ENCODE assay signal across 22 cellular contexts in the genomic region with DNA sequence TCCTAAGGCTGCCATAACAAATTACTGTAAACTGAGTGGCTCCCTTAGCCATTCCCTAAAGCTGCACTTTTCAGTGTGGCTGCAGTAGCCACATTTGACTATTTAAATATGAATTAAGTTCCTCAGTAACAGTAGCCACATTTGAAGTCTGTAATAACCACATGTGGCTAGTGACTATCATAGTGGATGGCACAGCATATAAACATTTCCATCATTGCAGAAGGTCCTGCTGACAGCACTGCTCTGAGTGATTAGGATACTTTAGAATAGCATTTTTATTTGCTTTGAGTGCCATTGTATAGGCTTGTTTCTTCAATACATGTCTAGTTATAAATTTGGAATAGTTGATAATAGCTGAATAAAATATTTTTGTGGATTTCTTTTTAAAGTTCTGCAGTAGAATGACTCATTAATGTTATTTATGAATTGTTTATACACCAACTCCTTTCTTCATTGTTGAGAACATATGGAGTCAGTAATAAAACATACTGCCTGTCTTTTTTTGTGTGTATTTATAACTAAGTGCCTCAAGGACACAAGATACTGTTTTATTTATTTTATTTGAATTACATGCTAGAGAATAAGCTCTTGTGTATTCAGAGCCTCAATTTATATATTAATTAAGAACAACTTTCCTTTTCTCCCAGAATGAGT.
DNase-seq lines count a peak whose midpoint lies in the region; TF ChIP-seq lines count a peak whose summit lies in the region.
"Had no signal": no experiment of that assay in that cellular context is flagged by ENCODE, and none has a peak within 500 bp of the region (broad histone marks: within the 10 kb centered on the region; RNA-seq: fewer than 3 reads in every experiment).

No MANE protein-coding gene starts in this region.

- H3K27me3 ChIP-seq in A673 (replicated peaks; ENCODE audit: insufficient read depth, low read depth, low read length, poor library complexity), result no peaks in the 10 kb centered on the region
- no peaks in the 10 kb centered on the region for H3K27me3 ChIP-seq in GM23248 (replicated peaks; ENCODE audit: insufficient read depth)
- H3K27me3 ChIP-seq: tibial artery had no signal

- no peak overlapping the region for H3K4me3 Mint-ChIP-seq in progenitor cell of endocrine pancreas (ENCODE audit: low read depth)
- no peak overlapping the region for H3K4me3 Mint-ChIP-seq in T-helper 2 cell treated with Interferon-gamma antibody and Interleukin-4, amounts not matched to agents 5 μg/mL and 100 μg/mL, for 36 hours
- H3K4me3 Mint-ChIP-seq: activated CD4-positive, alpha-beta T cell treated with anti-CD3 and anti-CD28 coated beads for 36 hours; CD4-positive, alpha-beta memory T cell; neural crest cell had no signal

- H3K36me3 ChIP-seq in A673 (ENCODE audit: insufficient read depth, low read length, poor library complexity, severe bottlenecking), result no peaks in the 10 kb centered on the region
- no peaks in the 10 kb centered on the region for H3K36me3 ChIP-seq in GM23248 (ENCODE audit: low read depth)
- H3K36me3 ChIP-seq: left ventricle myocardium inferior, tibial artery had no signal

- H3K9me2 ChIP-seq in GM23248 (ENCODE audit: insufficient read depth), result 0 out of 2 replicates have a peak, but pooled peaks cover 3% of the 10 kb centered on the region

- peaks cover 11% of the 10 kb centered on the region for H3K36me3 Mint-ChIP-seq in progenitor cell of endocrine pancreas (ENCODE audit: insufficient read depth)
- H3K36me3 Mint-ChIP-seq in T-helper 2 cell treated with Interferon-gamma antibody and Interleukin-4, amounts not matched to agents 5 μg/mL and 100 μg/mL, for 36 hours (ENCODE audit: low read depth), result peaks cover 3% of the 10 kb centered on the region

- H3K4me1 Mint-ChIP-seq in progenitor cell of endocrine pancreas (ENCODE audit: low read depth), result peaks cover 9% of the 10 kb centered on the region
- peaks cover 1% of the 10 kb centered on the region for H3K4me1 Mint-ChIP-seq in T-helper 2 cell treated with Interferon-gamma antibody and Interleukin-4, amounts not matched to agents 5 μg/mL and 100 μg/mL, for 36 hours (ENCODE audit: low read depth)
- H3K4me1 Mint-ChIP-seq: neural crest cell had no signal

- DNase-seq in A673 (ENCODE audit: low spot score), result peak; percentile 26
- peak; percentile 40 for DNase-seq in ELR (ENCODE audit: low read depth)
- DNase-seq in OCI-M1 (lab: John Stamatoyannopoulos, UW), result peak; percentile 20
- DNase-seq in fibroblast of villous mesenchyme (ENCODE audit: low read depth), result peak; percentile 58
- no peak for DNase-seq in SIG-M5 (lab: John Stamatoyannopoulos, UW)
- no peak for DNase-seq in progenitor cell of endocrine pancreas (ENCODE audit: low spot score, unreplicated experiment)
- no peak for DNase-seq in GM23248
- DNase-seq in T-helper 2 cell treated with Interferon-gamma antibody and Interleukin-4, amounts not matched to agents 5 μg/mL and 100 μg/mL, for 36 hours (ENCODE audit: low spot score), result no peak
- DNase-seq: activated CD4-positive, alpha-beta T cell treated with anti-CD3 and anti-CD28 coated beads for 36 hours; CD4-positive, alpha-beta memory T cell; DMS53; head of caudate nucleus; left ventricle myocardium inferior; midbrain; NCI-H1694; NCI-H226; NK-92 treated with Interleukin-12 subunit alpha and Interleukin-12 subunit beta, amount 100 ng/mL, for 24 hours; stimulated activated naive CD4-positive, alpha-beta T cell treated with Interleukin-2 at 50 U/mL for 16 hours; SW 1271; tibial artery had no signal

- no peak overlapping the region for H3K27ac Mint-ChIP-seq in progenitor cell of endocrine pancreas
- no peak overlapping the region for H3K27ac Mint-ChIP-seq in T-helper 2 cell treated with Interferon-gamma antibody and Interleukin-4, amounts not matched to agents 5 μg/mL and 100 μg/mL, for 36 hours
- H3K27ac Mint-ChIP-seq: activated CD4-positive, alpha-beta T cell treated with anti-CD3 and anti-CD28 coated beads for 36 hours; activated naive CD4-positive, alpha-beta T cell treated with anti-CD3 and anti-CD28 coated beads, Interleukin-2, amount 50 U/mL, for 72 hours; CD4-positive, alpha-beta memory T cell had no signal

- no peak overlapping the region for H3K9ac ChIP-seq in GM23248

- H3K9me3 ChIP-seq in A673 (ENCODE audit: low read depth, low read length, poor library complexity, severe bottlenecking) (peaks cover 16% of the 10 kb centered on the region), GM23248 (ENCODE audit: low read depth) (no peaks in the 10 kb centered on the region)
- H3K9me3 ChIP-seq: tibial artery had no signal

- H3K4me1 ChIP-seq in A673 (ENCODE audit: insufficient read depth, low read length, poor library complexity, severe bottlenecking), result peaks cover 41% of the 10 kb centered on the region
- no peaks in the 10 kb centered on the region; the same call in 1 of the 2 replicates for H3K4me1 ChIP-seq in GM23248 (ENCODE audit: insufficient read depth)
- H3K4me1 ChIP-seq: left ventricle myocardium inferior had no signal

- intact Hi-C loops in A673 (cut with micrococcal nuclease; ENCODE audit: unreplicated experiment), result loop anchor here (10.0 kb wide), 3 partner anchors 123 to 433 kb away; a partner anchor contains a TSS

- H3K4me2 ChIP-seq in GM23248 (ENCODE audit: unreplicated experiment), result no peak overlapping the region

- no peaks in the 10 kb centered on the region for H3K79me2 ChIP-seq in GM23248 (ENCODE audit: insufficient read depth)

- in situ Hi-C loops in GM23248 (cut with MboI), result no loop called here

- H3F3A ChIP-seq in GM23248 (ENCODE audit: insufficient read depth), result no peaks in the 10 kb centered on the region; the same call in 1 of the 2 replicates

- H2AFZ ChIP-seq in GM23248, result no peak overlapping the region

- TF ChIP-seq CTCF in A673 (conservative IDR thresholded peaks at IDR 0.05; ENCODE audit: low read depth, low read length) (no peak), fibroblast of villous mesenchyme (IDR thresholded peaks at IDR 0.05; ENCODE audit: insufficient read depth, low read depth, low read length) (no peak), progenitor cell of endocrine pancreas (IDR thresholded peaks at IDR 0.05; ENCODE audit: unreplicated experiment) (no peak)

- H4K20me1 ChIP-seq in GM23248 (ENCODE audit: insufficient read depth), result no peaks in the 10 kb centered on the region

- H3K9me3 Mint-ChIP-seq in progenitor cell of endocrine pancreas (ENCODE audit: low read depth), result peaks cover 7% of the 10 kb centered on the region
- peaks cover 7% of the 10 kb centered on the region for H3K9me3 Mint-ChIP-seq in T-helper 2 cell treated with Interferon-gamma antibody and Interleukin-4, amounts not matched to agents 5 μg/mL and 100 μg/mL, for 36 hours

- CTCF ChIA-PET in A673 (lab: Charles Lee), result no interaction called here

- peak overlapping the region; percentile 70 for H3K27ac ChIP-seq in A673 (ENCODE audit: low read depth, low read length, poor library complexity, severe bottlenecking)
- no peak overlapping the region for H3K27ac ChIP-seq in GM23248
- H3K27ac ChIP-seq: left ventricle myocardium inferior, tibial artery had no signal

- POLR2A ChIA-PET in A673 (lab: Charles Lee; ENCODE audit: low non-redundant PET), result no interaction called here

- no peak overlapping the region for H3K4me3 ChIP-seq in A673 (ENCODE audit: low read depth, low read length, poor library complexity, severe bottlenecking)
- H3K4me3 ChIP-seq in fibroblast of villous mesenchyme (ENCODE audit: low read depth, low read length), result no peak overlapping the region
- H3K4me3 ChIP-seq in GM23248, result no peak overlapping the region
- H3K4me3 ChIP-seq: left ventricle myocardium inferior, tibial artery had no signal

- no peaks in the 10 kb centered on the region for H3K27me3 Mint-ChIP-seq in progenitor cell of endocrine pancreas
- no peaks in the 10 kb centered on the region for H3K27me3 Mint-ChIP-seq in T-helper 2 cell treated with Interferon-gamma antibody and Interleukin-4, amounts not matched to agents 5 μg/mL and 100 μg/mL, for 36 hours (ENCODE audit: low read depth)
- H3K27me3 Mint-ChIP-seq: activated CD4-positive, alpha-beta T cell treated with anti-CD3 and anti-CD28 coated beads for 36 hours; CD4-positive, alpha-beta memory T cell had no signal

- TSS peak; percentile 28 for BruUV-seq in A673 (replicated peaks; lab: Mats Ljungman, UMichigan)

Comparison
In these comparisons a context has a peak if more than half of its experiments do, and no peak if none do; other contexts are left out.
1. DNase-seq: peak in A673 (single experiment), ELR (single experiment), OCI-M1 (single experiment) and fibroblast of villous mesenchyme (single experiment); none in SIG-M5 (single experiment), progenitor cell of endocrine pancreas (single experiment), GM23248 (single experiment) and T-helper 2 cell treated with Interferon-gamma antibody and Interleukin-4, amounts not matched to agents 5 μg/mL and 100 μg/mL, for 36 hours (single experiment).